Comparison of ENCODE assay signal across 13 cellular contexts in genomic region chr22:44261861-44262595, GRCh38. TPM values are rescaled to one million over a fixed set of nuclear protein-coding genes. Genes with fewer than 3 reads are reported as not detected.
DNase-seq lines count a peak whose midpoint lies in the region; TF ChIP-seq lines count a peak whose summit lies in the region.
"Had no signal": no experiment of that assay in that cellular context is flagged by ENCODE, and none has a peak within 500 bp of the region (broad histone marks: within the 10 kb centered on the region; RNA-seq: fewer than 3 reads in every experiment).

No MANE protein-coding gene starts in this region.

- peaks cover 4% of the 10 kb centered on the region for H3K9me3 Mint-ChIP-seq in endodermal cell
- H3K9me3 Mint-ChIP-seq: activated CD4-positive, alpha-beta memory T cell treated with anti-CD3 and anti-CD28 coated beads, Interleukin-2, amount 10 ng/mL, durations not matched to agents 7 days and 5 days; activated naive CD4-positive, alpha-beta T cell treated with anti-CD3 and anti-CD28 coated beads, Interleukin-2, amount 50 U/mL, for 24 hours had no signal

- no peak overlapping the region for H3K9ac ChIP-seq in endodermal cell (ENCODE audit: extremely low read depth, low read length, poor library complexity, severe bottlenecking)

- no peaks in the 10 kb centered on the region for H3K4me1 ChIP-seq in endodermal cell (ENCODE audit: control insufficient read depth, insufficient read depth, low read length)
- H3K4me1 ChIP-seq in spleen = no peaks in the 10 kb centered on the region
- H3K4me1 ChIP-seq: pancreas had no signal

- intact Hi-C loops in spleen (cut with DNase I; ENCODE audit: low total_unique reads) = no loop called here

- no peak overlapping the region for H3K27ac ChIP-seq in endodermal cell (ENCODE audit: low read depth, low read length)
- no peak overlapping the region for H3K27ac ChIP-seq in spleen
- H3K27ac ChIP-seq: pancreas had no signal

- H3K27me3 ChIP-seq in endodermal cell (ENCODE audit: control insufficient read depth, insufficient read depth, low read length, poor library complexity, severe bottlenecking) (no peaks in the 10 kb centered on the region), spleen (replicated peaks in 1 of 7) (peaks cover 0 to 16% (median 0%) of the 10 kb centered on the region in 7 donors)
- H3K27me3 ChIP-seq: MG63, pancreas had no signal

- no peaks in the 10 kb centered on the region for H3K27me3 Mint-ChIP-seq in endodermal cell (ENCODE audit: insufficient read depth)
- H3K27me3 Mint-ChIP-seq: activated naive CD4-positive, alpha-beta T cell treated with anti-CD3 and anti-CD28 coated beads, Interleukin-2, amount 50 U/mL, for 24 hours had no signal

- H3K36me3 Mint-ChIP-seq in endodermal cell (ENCODE audit: low read depth) = no peaks in the 10 kb centered on the region
- H3K36me3 Mint-ChIP-seq: activated naive CD4-positive, alpha-beta T cell treated with anti-CD3 and anti-CD28 coated beads, Interleukin-2, amount 50 U/mL, for 24 hours had no signal

- H3K4me3 ChIP-seq in endodermal cell (ENCODE audit: low read length) = no peak overlapping the region
- no peak overlapping the region for H3K4me3 ChIP-seq in spleen
- H3K4me3 ChIP-seq: MG63, pancreas had no signal

- no peaks in the 10 kb centered on the region for H3K9me3 ChIP-seq in endodermal cell (ENCODE audit: control insufficient read depth, low read length)
- H3K9me3 ChIP-seq in spleen = no peaks in the 10 kb centered on the region
- H3K9me3 ChIP-seq: MG63, pancreas had no signal

- no peak overlapping the region for H3K4me3 Mint-ChIP-seq in endodermal cell
- H3K4me3 Mint-ChIP-seq: activated CD4-positive, alpha-beta memory T cell treated with anti-CD3 and anti-CD28 coated beads, Interleukin-2, amount 10 ng/mL, durations not matched to agents 7 days and 5 days; activated naive CD4-positive, alpha-beta T cell treated with anti-CD3 and anti-CD28 coated beads, Interleukin-2, amount 50 U/mL, for 24 hours had no signal

- TF ChIP-seq POLR2A in spleen (IDR thresholded peaks at IDR 0.05) = no peak

- H3K4me1 Mint-ChIP-seq in endodermal cell = no peaks in the 10 kb centered on the region

- no peak overlapping the region for H3K27ac Mint-ChIP-seq in endodermal cell
- H3K27ac Mint-ChIP-seq: activated CD4-positive, alpha-beta memory T cell treated with anti-CD3 and anti-CD28 coated beads, Interleukin-2, amount 10 ng/mL, durations not matched to agents 7 days and 5 days; activated naive CD4-positive, alpha-beta T cell treated with anti-CD3 and anti-CD28 coated beads, Interleukin-2, amount 50 U/mL, for 24 hours had no signal

- no peaks in the 10 kb centered on the region for H3K36me3 ChIP-seq in endodermal cell (ENCODE audit: control insufficient read depth, insufficient read depth, low read length)
- H3K36me3 ChIP-seq in spleen = no peaks in the 10 kb centered on the region
- H3K36me3 ChIP-seq: pancreas had no signal

- DNase-seq in NCI-H524 (lab: John Stamatoyannopoulos, UW) (peak; percentile 26 to 66), NCI-H524 treated with DMSO at 0.1 percent for 48 hours (lab: John Stamatoyannopoulos, UW) (no peak), NCI-H748 treated with DMSO at 0.1 percent for 48 hours (lab: John Stamatoyannopoulos, UW) (peak; percentile 33), endodermal cell (peak; percentile 42), spleen (peak; percentile 52), AG08396 (ENCODE audit: low spot score) (no peak), GF-D8 (lab: John Stamatoyannopoulos, UW) (no peak)
- DNase-seq in activated naive CD4-positive, alpha-beta T cell (lab: John Stamatoyannopoulos, UW) = no peak
- DNase-seq: activated CD4-positive, alpha-beta memory T cell treated with anti-CD3 and anti-CD28 coated beads, Interleukin-2, amount 10 ng/mL, durations not matched to agents 7 days and 5 days; MG63; midbrain had no signal

- 92 to 96% methylated on average over 7 to 12 of the region's 12 CpGs for WGBS in endodermal cell (ENCODE audit: insufficient coverage in 1 of 2, insufficient read length in 1 of 2), 2 experiments
- WGBS in spleen, 5 donors = 80 to 90% (median 84%) methylated on average over 6 to 12 of the region's 12 CpGs

- no peak for TF ChIP-seq CTCF in endodermal cell (conservative IDR thresholded peaks at IDR 0.05)
- TF ChIP-seq CTCF in spleen (IDR thresholded peaks at IDR 0.05 in 8 of 11, conservative IDR thresholded peaks at IDR 0.05 in 3 of 11) = no peak

RNA-seq across cellular contexts. Expression of gene SHISAL1, which starts 50.7 kb away (rescaled TPM):
- under 1 TPM; 0.42 to 0.95 TPM for total RNA-seq in endodermal cell
- 2.8 TPM for polyA plus RNA-seq in endodermal cell (2013, experiment 1 of 2)
- polyA plus RNA-seq in endodermal cell (2013, experiment 2 of 2) = 3.2 TPM
- under 1 TPM; 0.11 to 0.47 (median 0.26) TPM for total RNA-seq in spleen
- polyA plus RNA-seq in spleen = under 1 TPM; 0.10 to 0.35 (median 0.15) TPM
- total RNA-seq: activated CD4-positive, alpha-beta memory T cell treated with anti-CD3 and anti-CD28 coated beads, Interleukin-2, amount 10 ng/mL, durations not matched to agents 7 days and 5 days had no signal

Comparison
In these comparisons a context has a peak if more than half of its experiments do, and no peak if none do; other contexts are left out.
1. DNase-seq: peak in NCI-H524 (2 of 2), NCI-H748 treated with DMSO at 0.1 percent for 48 hours (single experiment), endodermal cell (single experiment) and spleen (single experiment); none in NCI-H524 treated with DMSO at 0.1 percent for 48 hours (single experiment), AG08396 (single experiment), activated naive CD4-positive, alpha-beta T cell (0 of 4) and GF-D8 (single experiment).